1 cellular context compared by ENCODE assay signal in genomic region chr22:39520054-39520873, GRCh38.
TF ChIP-seq lines count a peak whose summit lies in the region.

Gene ATF4 (plus strand): TSS chr22:39520562. CDS start chr22:39521446, 884 bp downstream.

TF ChIP-seq in HepG2, 621 proteins besides CTCF, POLR2A, EP300 and RAD21 (continued from another document and continues in another):
- TF ChIP-seq GRHL1 (CRISPR knock-in tag; conservative IDR thresholded peaks at IDR 0.05) (no peak; the same call in 1 of the 2 replicates), ZNF275 (CRISPR knock-in tag; IDR thresholded peaks at IDR 0.05; ENCODE audit: borderline replicate concordance) (no peak; the same call in 1 of the 2 replicates), MTF1 (CRISPR knock-in tag; IDR thresholded peaks at IDR 0.05) (peak; percentile 52; the same call in 1 of the 2 replicates), ATF7-NPFF (CRISPR knock-in tag; IDR thresholded peaks at IDR 0.05; ENCODE audit: low read depth) (peak; percentile 27; the same call in 1 of the 2 replicates), NR2F2 (IDR thresholded peaks at IDR 0.05; ENCODE audit: borderline replicate concordance, low read depth) (peak; percentile 48; the same call in 1 of the 2 replicates), KAT8 (CRISPR knock-in tag; IDR thresholded peaks at IDR 0.05) (peak; percentile 77), ZNF546 (CRISPR knock-in tag; conservative IDR thresholded peaks at IDR 0.05) (peak; percentile 90), SUZ12 (IDR thresholded peaks at IDR 0.05; ENCODE audit: low read depth, low read length) (no peak), CCDC6 (CRISPR knock-in tag; IDR thresholded peaks at IDR 0.05) (no peak; the same call in 1 of the 2 replicates), NFAT5 (CRISPR knock-in tag; IDR thresholded peaks at IDR 0.05) (peak; percentile 55), CHD2 (IDR thresholded peaks at IDR 0.05; ENCODE audit: low read depth, low read length) (peak; percentile 95), SRSF4 (IDR thresholded peaks at IDR 0.05; ENCODE audit: low read depth, low read length, poor library complexity, severe bottlenecking) (peak; percentile 85), ZNF468 (CRISPR knock-in tag; IDR thresholded peaks at IDR 0.05) (0 out of 2 replicates have a peak, but pooled peaks have one; percentile 40), CENPT (CRISPR knock-in tag; IDR thresholded peaks at IDR 0.05; ENCODE audit: low read depth) (no peak), AGO2 (optimal IDR thresholded peaks at IDR 0.05; ENCODE audit: low read depth, low read length) (peak; percentile 99), ZNF160 (CRISPR knock-in tag; IDR thresholded peaks at IDR 0.05) (peak; percentile 84; the same call in 1 of the 2 replicates), ATM (IDR thresholded peaks at IDR 0.05; ENCODE audit: borderline replicate concordance) (no peak), TSC22D2 (CRISPR knock-in tag; IDR thresholded peaks at IDR 0.05; ENCODE audit: borderline replicate concordance) (peak; percentile 73; the same call in 1 of the 2 replicates), IKZF1 (IDR thresholded peaks at IDR 0.05) (no peak), KDM5A (IDR thresholded peaks at IDR 0.05; ENCODE audit: borderline replicate concordance, low read length) (peak; percentile 50; the same call in 1 of the 2 replicates), GPN1 (CRISPR knock-in tag; IDR thresholded peaks at IDR 0.05; ENCODE audit: borderline replicate concordance) (peak; percentile 54; the same call in 1 of the 2 replicates), CREM (IDR thresholded peaks at IDR 0.05) (peak; percentile 86), CREM (CRISPR knock-in tag; IDR thresholded peaks at IDR 0.05) (no peak), ZNF816 (CRISPR knock-in tag; IDR thresholded peaks at IDR 0.05; ENCODE audit: borderline replicate concordance) (no peak), ZNF547 (CRISPR knock-in tag; IDR thresholded peaks at IDR 0.05) (peak; percentile 65), PLRG1 (conservative IDR thresholded peaks at IDR 0.05) (no peak), PRPF4 (IDR thresholded peaks at IDR 0.05; ENCODE audit: low read depth, low read length, poor library complexity, severe bottlenecking) (no peak), GABPB1 (CRISPR knock-in tag; IDR thresholded peaks at IDR 0.05) (peak; percentile 94), ISX (CRISPR knock-in tag; conservative IDR thresholded peaks at IDR 0.05) (peak; percentile 53; the same call in 1 of the 2 replicates), ZUFSP (CRISPR knock-in tag; IDR thresholded peaks at IDR 0.05; ENCODE audit: borderline replicate concordance) (no peak), NFKB2 (CRISPR knock-in tag; IDR thresholded peaks at IDR 0.05; ENCODE audit: borderline replicate concordance) (peak; percentile 93), ZNF383 (CRISPR knock-in tag; IDR thresholded peaks at IDR 0.05; ENCODE audit: borderline replicate concordance) (peak; percentile 47; the same call in 1 of the 2 replicates)
- TF ChIP-seq, protein P1, sequence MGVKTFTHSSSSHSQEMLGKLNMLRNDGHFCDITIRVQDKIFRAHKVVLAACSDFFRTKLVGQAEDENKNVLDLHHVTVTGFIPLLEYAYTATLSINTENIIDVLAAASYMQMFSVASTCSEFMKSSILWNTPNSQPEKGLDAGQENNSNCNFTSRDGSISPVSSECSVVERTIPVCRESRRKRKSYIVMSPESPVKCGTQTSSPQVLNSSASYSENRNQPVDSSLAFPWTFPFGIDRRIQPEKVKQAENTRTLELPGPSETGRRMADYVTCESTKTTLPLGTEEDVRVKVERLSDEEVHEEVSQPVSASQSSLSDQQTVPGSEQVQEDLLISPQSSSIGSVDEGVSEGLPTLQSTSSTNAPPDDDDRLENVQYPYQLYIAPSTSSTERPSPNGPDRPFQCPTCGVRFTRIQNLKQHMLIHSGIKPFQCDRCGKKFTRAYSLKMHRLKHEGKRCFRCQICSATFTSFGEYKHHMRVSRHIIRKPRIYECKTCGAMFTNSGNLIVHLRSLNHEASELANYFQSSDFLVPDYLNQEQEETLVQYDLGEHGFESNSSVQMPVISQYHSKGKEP (CRISPR knock-in tag; IDR thresholded peaks at IDR 0.05), result peak; percentile 63; the same call in 1 of the 2 replicates
- TF ChIP-seq, protein P2, sequence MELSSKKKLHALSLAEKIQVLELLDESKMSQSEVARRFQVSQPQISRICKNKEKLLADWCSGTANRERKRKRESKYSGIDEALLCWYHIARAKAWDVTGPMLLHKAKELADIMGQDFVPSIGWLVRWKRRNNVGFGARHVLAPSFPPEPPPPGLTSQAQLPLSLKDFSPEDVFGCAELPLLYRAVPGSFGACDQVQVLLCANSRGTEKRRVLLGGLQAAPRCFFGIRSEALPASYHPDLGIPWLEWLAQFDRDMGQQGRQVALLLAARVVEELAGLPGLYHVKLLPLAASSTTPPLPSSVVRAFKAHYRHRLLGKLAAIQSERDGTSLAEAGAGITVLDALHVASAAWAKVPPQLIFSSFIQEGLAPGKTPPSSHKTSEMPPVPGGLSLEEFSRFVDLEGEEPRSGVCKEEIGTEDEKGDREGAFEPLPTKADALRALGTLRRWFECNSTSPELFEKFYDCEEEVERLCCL (CRISPR knock-in tag; IDR thresholded peaks at IDR 0.05; ENCODE audit: borderline replicate concordance), result no peak
- TF ChIP-seq, protein P3, sequence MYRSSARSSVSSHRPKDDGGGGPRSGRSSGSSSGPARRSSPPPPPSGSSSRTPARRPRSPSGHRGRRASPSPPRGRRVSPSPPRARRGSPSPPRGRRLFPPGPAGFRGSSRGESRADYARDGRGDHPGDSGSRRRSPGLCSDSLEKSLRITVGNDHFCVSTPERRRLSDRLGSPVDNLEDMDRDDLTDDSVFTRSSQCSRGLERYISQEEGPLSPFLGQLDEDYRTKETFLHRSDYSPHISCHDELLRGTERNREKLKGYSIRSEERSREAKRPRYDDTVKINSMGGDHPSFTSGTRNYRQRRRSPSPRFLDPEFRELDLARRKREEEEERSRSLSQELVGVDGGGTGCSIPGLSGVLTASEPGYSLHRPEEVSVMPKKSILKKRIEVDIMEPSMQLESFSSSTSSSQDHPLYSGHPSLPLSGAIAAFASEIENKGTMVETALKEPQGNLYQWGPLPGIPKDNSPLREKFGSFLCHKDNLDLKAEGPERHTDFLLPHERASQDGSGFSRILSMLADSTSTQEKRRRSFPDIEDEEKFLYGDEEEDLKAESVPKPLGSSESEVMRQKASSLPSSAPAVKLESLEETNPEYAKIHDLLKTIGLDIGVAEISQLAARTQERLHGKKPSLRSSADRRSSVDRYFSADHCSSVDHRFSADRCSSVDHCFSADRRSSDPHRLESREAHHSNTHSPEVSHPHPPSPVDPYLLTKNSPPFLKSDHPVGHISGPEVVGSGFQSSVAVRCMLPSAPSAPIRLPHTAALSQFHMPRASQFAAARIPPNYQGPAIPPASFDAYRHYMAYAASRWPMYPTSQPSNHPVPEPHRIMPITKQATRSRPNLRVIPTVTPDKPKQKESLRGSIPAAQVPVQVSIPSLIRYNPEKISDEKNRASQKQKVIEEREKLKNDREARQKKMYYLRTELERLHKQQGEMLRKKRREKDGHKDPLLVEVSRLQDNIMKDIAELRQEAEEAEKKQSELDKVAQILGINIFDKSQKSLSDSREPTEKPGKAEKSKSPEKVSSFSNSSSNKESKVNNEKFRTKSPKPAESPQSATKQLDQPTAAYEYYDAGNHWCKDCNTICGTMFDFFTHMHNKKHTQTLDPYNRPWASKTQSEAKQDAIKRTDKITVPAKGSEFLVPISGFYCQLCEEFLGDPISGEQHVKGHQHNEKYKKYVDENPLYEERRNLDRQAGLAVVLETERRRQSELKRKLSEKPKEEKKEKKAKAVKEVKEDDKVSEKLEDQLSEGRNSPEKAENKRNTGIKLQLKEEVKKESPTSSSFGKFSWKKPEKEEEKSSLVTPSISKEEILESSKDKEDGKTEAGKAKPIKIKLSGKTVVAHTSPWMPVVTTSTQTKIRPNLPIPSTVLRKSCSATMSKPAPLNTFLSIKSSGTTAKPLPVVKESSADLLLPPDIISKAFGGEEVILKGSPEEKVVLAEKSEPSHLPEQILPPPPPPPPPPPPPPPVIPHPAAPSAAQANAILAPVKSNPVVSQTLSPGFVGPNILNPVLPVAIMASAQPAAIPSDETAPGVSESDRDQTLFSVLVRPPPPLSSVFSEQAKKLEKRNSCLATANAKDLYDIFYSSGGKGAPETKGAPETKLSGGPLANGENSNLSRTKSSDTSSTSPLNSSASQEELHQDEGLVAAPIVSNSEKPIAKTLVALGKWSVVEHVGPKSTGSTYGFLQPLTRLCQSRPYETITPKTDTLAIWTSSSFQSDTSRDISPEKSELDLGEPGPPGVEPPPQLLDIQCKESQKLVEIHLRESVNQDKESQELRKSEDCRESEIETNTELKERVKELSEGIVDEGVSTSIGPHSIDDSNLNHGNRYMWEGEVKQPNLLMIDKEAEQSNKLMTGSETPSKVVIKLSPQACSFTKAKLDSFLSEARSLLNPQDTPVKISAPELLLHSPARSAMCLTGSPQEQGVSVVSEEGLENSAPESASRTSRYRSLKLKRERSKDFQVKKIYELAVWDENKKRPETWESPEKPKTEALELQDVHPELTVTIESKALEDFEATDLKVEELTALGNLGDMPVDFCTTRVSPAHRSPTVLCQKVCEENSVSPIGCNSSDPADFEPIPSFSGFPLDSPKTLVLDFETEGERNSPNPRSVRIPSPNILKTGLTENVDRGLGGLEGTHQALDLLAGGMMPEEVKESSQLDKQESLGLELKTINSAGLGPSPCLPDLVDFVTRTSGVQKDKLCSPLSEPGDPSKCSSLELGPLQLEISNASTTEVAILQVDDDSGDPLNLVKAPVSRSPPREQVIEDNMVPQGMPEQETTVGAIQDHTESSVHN (CRISPR knock-in tag; IDR thresholded peaks at IDR 0.05), result no peak; the same call in 1 of the 2 replicates
